Comparison of ENCODE assay signal across 30 cellular contexts in the genomic region with DNA sequence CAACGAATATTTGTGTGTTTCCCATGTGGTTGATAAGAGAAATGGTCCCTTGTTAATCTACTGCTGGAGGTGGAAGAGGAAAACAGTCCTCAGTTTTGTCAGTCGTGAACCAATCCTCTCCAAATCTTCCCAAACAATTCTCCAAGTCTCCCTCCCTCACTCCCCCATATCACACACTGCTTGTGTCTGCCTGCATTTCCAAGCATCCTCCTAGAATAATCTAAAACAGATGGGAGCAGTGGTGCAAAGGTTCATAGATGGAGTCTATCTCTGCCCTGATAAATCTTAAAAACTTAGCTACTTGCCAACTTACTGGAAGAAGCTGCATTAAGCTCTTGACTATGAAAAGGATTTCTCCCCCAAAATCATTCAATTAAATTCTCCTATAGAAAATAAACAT. TPM values are rescaled to one million over a fixed set of nuclear protein-coding genes. Genes with fewer than 3 reads are reported as not detected.
A peak's percentile ranks its signal among the peaks of the same experiment; 100 is the strongest.
DNase-seq lines count a peak whose midpoint lies in the region; ATAC-seq, FAIRE-seq and TF ChIP-seq lines count a peak whose summit lies in the region.
"Had no signal": no experiment of that assay in that cellular context is flagged by ENCODE, and none has a peak within 500 bp of the region (broad histone marks: within the 10 kb centered on the region; RNA-seq: fewer than 3 reads in every experiment).

No MANE protein-coding gene starts in this region.

- DNase-seq in AG09319 (ENCODE audit: extremely low read depth, low read depth) (peak; percentile 2), RPMI7951 (ENCODE audit: low read depth) (peak; percentile 1), fibroblast of villous mesenchyme (ENCODE audit: low read depth) (peak; percentile 28), RCC 7860 (ENCODE audit: low spot score) (no peak), DMS79 treated with DMSO at 0.1 percent for 48 hours (lab: John Stamatoyannopoulos, UW) (no peak), PC-3 (no peak), NOMO-1 treated with DMSO at 0.1 percent for 48 hours (lab: John Stamatoyannopoulos, UW; ENCODE audit: unreplicated experiment) (no peak)
- DNase-seq: 8988T; ACHN; AML-193; CD4-positive, alpha-beta T cell; DMS53; EL; GDM1; H9; KBM-7; MG63; NCI-H1105 treated with DMSO at 0.1 percent for 48 hours; NCI-H146; NCI-H2029; NCI-H446 treated with DMSO at 0.1 percent for 48 hours; NCI-H526; NCI-H82; NK-92 treated with Interleukin-12 subunit alpha and Interleukin-12 subunit beta, amount 100 ng/mL, for 24 hours; SIG-M5 had no signal

- no peaks in the 10 kb centered on the region for H4K20me1 ChIP-seq in PC-3 (ENCODE audit: low read length)
- H4K20me1 ChIP-seq: BLaER1 treated with 17β-estradiol and CSF1 and Interleukin-3, amounts not matched to agents 10 nM and 100 nM had no signal

- BruUV-seq in PC-3 (replicated peaks; lab: Mats Ljungman, UMichigan) = no TSS peak

- H3K9me3 ChIP-seq in PC-3 (ENCODE audit: low read length) = no peaks in the 10 kb centered on the region
- H3K9me3 ChIP-seq: BLaER1 treated with 17β-estradiol and CSF1 and Interleukin-3, amounts not matched to agents 10 nM and 100 nM; MG63 had no signal

- no peak for TF ChIP-seq CTCF in AG09319 (IDR thresholded peaks at IDR 0.05; ENCODE audit: low read depth, low read length)
- no peak for TF ChIP-seq CTCF in fibroblast of villous mesenchyme (IDR thresholded peaks at IDR 0.05; ENCODE audit: insufficient read depth, low read depth, low read length)
- no peak for TF ChIP-seq CTCF in PC-3 (conservative IDR thresholded peaks at IDR 0.05; ENCODE audit: low read depth, low read length)

- H3F3A ChIP-seq in PC-3 (ENCODE audit: low read length, unreplicated experiment) = no peaks in the 10 kb centered on the region

- H3K4me3 ChIP-seq in fibroblast of villous mesenchyme (ENCODE audit: low read depth, low read length) (no peak overlapping the region), PC-3 (ENCODE audit: low read length) (no peak overlapping the region)
- H3K4me3 ChIP-seq: BLaER1 treated with 17β-estradiol and CSF1 and Interleukin-3, amounts not matched to agents 10 nM and 100 nM; GM23338; MG63 had no signal

- H3K27ac ChIP-seq in PC-3 (ENCODE audit: low read length) = no peak overlapping the region
- H3K27ac ChIP-seq: BLaER1 treated with 17β-estradiol and CSF1 and Interleukin-3, amounts not matched to agents 10 nM and 100 nM had no signal

- H3K4me2 ChIP-seq in PC-3 (ENCODE audit: low read length) = no peak overlapping the region
- H3K4me2 ChIP-seq: BLaER1 treated with 17β-estradiol and CSF1 and Interleukin-3, amounts not matched to agents 10 nM and 100 nM; GM23338 had no signal

- no peak for ATAC-seq in PC-3
- ATAC-seq: GM23338, Panc1 had no signal

- H2AFZ ChIP-seq in PC-3 (ENCODE audit: low read length) = no peak overlapping the region
- H2AFZ ChIP-seq: GM23338 had no signal

- H3K36me3 ChIP-seq in PC-3 (ENCODE audit: low read depth, low read length) = no peaks in the 10 kb centered on the region

- no peaks in the 10 kb centered on the region for H3K4me1 ChIP-seq in PC-3 (ENCODE audit: insufficient read depth, low read length)

- CTCF ChIA-PET in PC-3 (lab: Charles Lee) = no interaction called here

- no peaks in the 10 kb centered on the region for H3K27me3 ChIP-seq in PC-3 (ENCODE audit: low read length)
- H3K27me3 ChIP-seq: BLaER1 treated with 17β-estradiol and CSF1 and Interleukin-3, amounts not matched to agents 10 nM and 100 nM; MG63 had no signal

- peak; percentile 69 for FAIRE-seq in colon (lab: Jason Lieb, UNC)
- no peak for FAIRE-seq in RCC 7860 (lab: Jason Lieb, UNC)
- FAIRE-seq: GM12891 had no signal

- H3K79me2 ChIP-seq in PC-3 (ENCODE audit: low read length) = no peaks in the 10 kb centered on the region

- intact Hi-C loops in PC-3 (cut with micrococcal nuclease) = no loop called here

- H3K9ac ChIP-seq in PC-3 (ENCODE audit: low read length) = no peak overlapping the region
- H3K9ac ChIP-seq: BLaER1 treated with 17β-estradiol and CSF1 and Interleukin-3, amounts not matched to agents 10 nM and 100 nM had no signal

- POLR2A ChIA-PET in PC-3 (lab: Charles Lee; ENCODE audit: unreplicated experiment) = no interaction called here

- no peaks in the 10 kb centered on the region for H3K9me2 ChIP-seq in PC-3 (replicated peaks; ENCODE audit: low read length)

RNA-seq across cellular contexts. Expression of a gene that starts 43.7 kb away (rescaled TPM):
- total RNA-seq in RPMI7951 (2014; rRNA removed; shearing (Covaris generic)) = 55.0 and 67.8 TPM in 2 replicates
- total RNA-seq in fibroblast of villous mesenchyme = 18.6 and 21.3 TPM in 2 replicates
- 20.7 and 24.5 TPM in 2 replicates for total RNA-seq in PC-3 (2014; rRNA removed)

RNA-seq across cellular contexts. Expression of a gene that starts 59.7 kb away (rescaled TPM):
- 3.1 and 4.3 TPM in 2 replicates for total RNA-seq in RPMI7951 (2014; rRNA removed; shearing (Covaris generic))
- 4.8 and 6.5 TPM in 2 replicates for total RNA-seq in fibroblast of villous mesenchyme
- 5.4 and 6.9 TPM in 2 replicates for total RNA-seq in PC-3 (2014; rRNA removed)

Comparison
In these comparisons a context has a peak if more than half of its experiments do, and no peak if none do; other contexts are left out.
1. DNase-seq: peak in AG09319 (single experiment), RPMI7951 (single experiment) and fibroblast of villous mesenchyme (single experiment); none in RCC 7860 (single experiment), DMS79 treated with DMSO at 0.1 percent for 48 hours (single experiment), PC-3 (single experiment) and NOMO-1 treated with DMSO at 0.1 percent for 48 hours (single experiment).